In genomic region chr12:52524241-52524897, GRCh38 we compare ENCODE assay signal across 20 cellular contexts. TPM values are rescaled to one million over a fixed set of nuclear protein-coding genes. Genes with fewer than 3 reads are reported as not detected.
DNase-seq lines count a peak whose midpoint lies in the region; ATAC-seq and TF ChIP-seq lines count a peak whose summit lies in the region.
"Had no signal": no experiment of that assay in that cellular context is flagged by ENCODE, and none has a peak within 500 bp of the region (broad histone marks: within the 10 kb centered on the region; RNA-seq: fewer than 3 reads in every experiment).

No MANE protein-coding gene starts in this region.

- no peak overlapping the region for H3K4me3 ChIP-seq in esophagus (ENCODE audit: low read depth in 1 of 2, low read length in 2 of 2)
- H3K4me3 ChIP-seq in suprapubic skin = no peak overlapping the region
- H3K4me3 ChIP-seq in body of pancreas = no peak overlapping the region
- H3K4me3 ChIP-seq: SJSA1, thyroid gland had no signal

- intact Hi-C loops in activated CD4-positive, alpha-beta memory T cell treated with anti-CD3 and anti-CD28 coated beads for 36 hours (cut with micrococcal nuclease) = no loop called here
- intact Hi-C loops in body of pancreas (cut with DNase I) = no loop called here

- H3K4me1 Mint-ChIP-seq in activated CD4-positive, alpha-beta memory T cell treated with anti-CD3 and anti-CD28 coated beads, Interleukin-2, amount 10 ng/mL, durations not matched to agents 7 days and 5 days = peaks cover 8% of the 10 kb centered on the region
- no peaks in the 10 kb centered on the region for H3K4me1 Mint-ChIP-seq in activated CD4-positive, alpha-beta memory T cell treated with anti-CD3 and anti-CD28 coated beads for 36 hours (ENCODE audit: low read depth)
- H3K4me1 Mint-ChIP-seq: activated B cell treated with CpG ODN at 0.5 μM for 24 hours had no signal

- CTCF ChIA-PET in activated CD4-positive, alpha-beta memory T cell treated with anti-CD3 and anti-CD28 coated beads, Interleukin-2, amount 10 ng/mL, durations not matched to agents 7 days and 5 days (lab: Charles Lee) = no interaction called here
- CTCF ChIA-PET in activated CD4-positive, alpha-beta memory T cell treated with anti-CD3 and anti-CD28 coated beads for 36 hours (lab: Charles Lee) = no interaction called here

- H3K27me3 ChIP-seq in esophagus (ENCODE audit: control insufficient read depth in 1 of 2, insufficient read depth in 2 of 2, low read length in 2 of 2) (no peaks in the 10 kb centered on the region), suprapubic skin (peaks cover 10% of the 10 kb centered on the region), body of pancreas (no peaks in the 10 kb centered on the region)
- H3K27me3 ChIP-seq: thyroid gland had no signal

- 40 to 59% methylated on average over 6 of the region's 6 CpGs for WGBS in esophagus, 2 donors
- 35% methylated on average over 6 of the region's 6 CpGs for WGBS in suprapubic skin
- WGBS in body of pancreas, 2 donors = 75 to 78% methylated on average over 6 of the region's 6 CpGs

- TF ChIP-seq POLR2A in suprapubic skin (IDR thresholded peaks at IDR 0.05) (no peak), body of pancreas (IDR thresholded peaks at IDR 0.05) (no peak)

- no peaks in the 10 kb centered on the region for H3K36me3 ChIP-seq in esophagus (ENCODE audit: control insufficient read depth in 2 of 2, insufficient read depth in 2 of 2, low read length in 1 of 2)
- no peaks in the 10 kb centered on the region for H3K36me3 ChIP-seq in suprapubic skin
- H3K36me3 ChIP-seq in body of pancreas (replicated peaks in 1 of 2; ENCODE audit: insufficient read depth in 1 of 2, low read depth in 2 of 2) = no peaks in the 10 kb centered on the region
- H3K36me3 ChIP-seq: BE2C, SJSA1, thyroid gland had no signal

- no peak overlapping the region for H3K27ac Mint-ChIP-seq in activated CD4-positive, alpha-beta memory T cell treated with anti-CD3 and anti-CD28 coated beads, Interleukin-2, amount 10 ng/mL, durations not matched to agents 7 days and 5 days
- no peak overlapping the region for H3K27ac Mint-ChIP-seq in activated CD4-positive, alpha-beta memory T cell treated with anti-CD3 and anti-CD28 coated beads for 36 hours
- H3K27ac Mint-ChIP-seq: activated B cell treated with CpG ODN at 0.5 μM for 24 hours had no signal

- POLR2A ChIA-PET in activated CD4-positive, alpha-beta memory T cell treated with anti-CD3 and anti-CD28 coated beads, Interleukin-2, amount 10 ng/mL, durations not matched to agents 7 days and 5 days (lab: Charles Lee) = no interaction called here
- POLR2A ChIA-PET in activated CD4-positive, alpha-beta memory T cell treated with anti-CD3 and anti-CD28 coated beads for 36 hours (lab: Charles Lee) = no interaction called here

- TF ChIP-seq CTCF in suprapubic skin (IDR thresholded peaks at IDR 0.05) = no peak
- no peak for TF ChIP-seq CTCF in body of pancreas (IDR thresholded peaks at IDR 0.05)

- H3K4me1 ChIP-seq in esophagus (ENCODE audit: control insufficient read depth in 2 of 2, insufficient read depth in 2 of 2, low read length in 1 of 2) (peaks cover 3 to 20% of the 10 kb centered on the region in 2 donors), suprapubic skin (peaks cover 60% of the 10 kb centered on the region), body of pancreas (peaks cover 36% of the 10 kb centered on the region)
- H3K4me1 ChIP-seq: BE2C, parathyroid adenoma, SJSA1 had no signal

- H3K27ac ChIP-seq in esophagus (ENCODE audit: low read depth in 2 of 2, low read length in 1 of 2) (peak overlapping the region; percentile 81 to 83), suprapubic skin (peak overlapping the region; percentile 94), body of pancreas (no peak overlapping the region)
- H3K27ac ChIP-seq: 22Rv1, parathyroid adenoma, SJSA1, thyroid gland had no signal

- no peak for TF ChIP-seq EP300 in suprapubic skin (IDR thresholded peaks at IDR 0.05)

- ATAC-seq in body of pancreas = no peak

- H3K9me3 ChIP-seq in esophagus (ENCODE audit: control insufficient read depth in 2 of 2, insufficient read depth in 1 of 2, low read depth in 1 of 2, low read length in 1 of 2) (no peaks in the 10 kb centered on the region), suprapubic skin (no peaks in the 10 kb centered on the region), body of pancreas (no peaks in the 10 kb centered on the region)
- H3K9me3 ChIP-seq: BE2C, SJSA1, thyroid gland had no signal

- no peak overlapping the region for H3K4me3 Mint-ChIP-seq in activated CD4-positive, alpha-beta memory T cell treated with anti-CD3 and anti-CD28 coated beads, Interleukin-2, amount 10 ng/mL, durations not matched to agents 7 days and 5 days
- H3K4me3 Mint-ChIP-seq in activated CD4-positive, alpha-beta memory T cell treated with anti-CD3 and anti-CD28 coated beads for 36 hours = no peak overlapping the region
- H3K4me3 Mint-ChIP-seq: activated B cell treated with CpG ODN at 0.5 μM for 24 hours had no signal

- DNase-seq in activated CD4-positive, alpha-beta memory T cell treated with anti-CD3 and anti-CD28 coated beads, Interleukin-2, amount 10 ng/mL, durations not matched to agents 7 days and 5 days = peak; percentile 8
- DNase-seq in activated CD4-positive, alpha-beta memory T cell treated with anti-CD3 and anti-CD28 coated beads for 36 hours = no peak
- peak in 1 of 2 donors; percentile 57 for DNase-seq in suprapubic skin (ENCODE audit: low spot score in 2 of 2)
- DNase-seq in NCI-H1048 (lab: John Stamatoyannopoulos, UW) = no peak
- DNase-seq in body of pancreas = no peak
- DNase-seq: activated B cell treated with CpG ODN at 0.5 μM for 24 hours, BE2C, KG1, NCI-H1092, NCI-H2107, thyroid gland had no signal

- H3K9me3 Mint-ChIP-seq in activated CD4-positive, alpha-beta memory T cell treated with anti-CD3 and anti-CD28 coated beads, Interleukin-2, amount 10 ng/mL, durations not matched to agents 7 days and 5 days = no peaks in the 10 kb centered on the region
- no peaks in the 10 kb centered on the region for H3K9me3 Mint-ChIP-seq in activated CD4-positive, alpha-beta memory T cell treated with anti-CD3 and anti-CD28 coated beads for 36 hours
- H3K9me3 Mint-ChIP-seq: activated B cell treated with CpG ODN at 0.5 μM for 24 hours had no signal

- H3K27me3 Mint-ChIP-seq in activated CD4-positive, alpha-beta memory T cell treated with anti-CD3 and anti-CD28 coated beads, Interleukin-2, amount 10 ng/mL, durations not matched to agents 7 days and 5 days = peaks cover 2% of the 10 kb centered on the region
- no peaks in the 10 kb centered on the region for H3K27me3 Mint-ChIP-seq in activated CD4-positive, alpha-beta memory T cell treated with anti-CD3 and anti-CD28 coated beads for 36 hours

- H3K36me3 Mint-ChIP-seq in activated CD4-positive, alpha-beta memory T cell treated with anti-CD3 and anti-CD28 coated beads, Interleukin-2, amount 10 ng/mL, durations not matched to agents 7 days and 5 days (ENCODE audit: low read depth) = no peaks in the 10 kb centered on the region
- no peaks in the 10 kb centered on the region for H3K36me3 Mint-ChIP-seq in activated CD4-positive, alpha-beta memory T cell treated with anti-CD3 and anti-CD28 coated beads for 36 hours

RNA-seq across cellular contexts. Expression of gene KRT5, which starts 4.2 kb away (rescaled TPM):
- not detected for total RNA-seq in activated CD4-positive, alpha-beta memory T cell treated with anti-CD3 and anti-CD28 coated beads, Interleukin-2, amount 10 ng/mL, durations not matched to agents 7 days and 5 days
- total RNA-seq in activated CD4-positive, alpha-beta memory T cell treated with anti-CD3 and anti-CD28 coated beads for 36 hours = not detected
- 1,000 to 10,000 TPM; 3,653 to 6,695 TPM for polyA plus RNA-seq in esophagus
- total RNA-seq in suprapubic skin = 1,000 to 10,000 TPM; 3,026 to 9,625 (median 8,067) TPM
- total RNA-seq in body of pancreas = 1 to 10 TPM in 1 of 2 donors, under 1 TPM in 1; 0.52 to 2.0 TPM
- total RNA-seq: activated B cell treated with CpG ODN at 0.5 μM for 24 hours; G401; liver; SJSA1; T-helper 2 cell treated with Interferon-gamma antibody and Interleukin-4, amounts not matched to agents 100 ng/mL and 5 ng/mL, for 36 hours had no signal

RNA-seq across cellular contexts. Expression of gene KRT71, which starts 28.6 kb away (rescaled TPM):
- total RNA-seq in activated CD4-positive, alpha-beta memory T cell treated with anti-CD3 and anti-CD28 coated beads, Interleukin-2, amount 10 ng/mL, durations not matched to agents 7 days and 5 days = not detected
- total RNA-seq in activated CD4-positive, alpha-beta memory T cell treated with anti-CD3 and anti-CD28 coated beads for 36 hours = not detected
- polyA plus RNA-seq in esophagus = not detected
- 100 to 1,000 TPM in 1 of 4 donors, 10 to 100 TPM in 2, 1 to 10 TPM in 1; 5.5 to 231 (median 70.8) TPM for total RNA-seq in suprapubic skin
- not detected for total RNA-seq in body of pancreas
- total RNA-seq: activated B cell treated with CpG ODN at 0.5 μM for 24 hours; G401; liver; myocyte; OCI-LY7; SJSA1; T-helper 2 cell treated with Interferon-gamma antibody and Interleukin-4, amounts not matched to agents 100 ng/mL and 5 ng/mL, for 36 hours; thyroid gland had no signal
- polyA plus RNA-seq: liver had no signal

RNA-seq across cellular contexts. Expression of gene KRT6A, which starts 31.3 kb away (rescaled TPM):
- total RNA-seq in activated CD4-positive, alpha-beta memory T cell treated with anti-CD3 and anti-CD28 coated beads, Interleukin-2, amount 10 ng/mL, durations not matched to agents 7 days and 5 days = not detected
- total RNA-seq in activated CD4-positive, alpha-beta memory T cell treated with anti-CD3 and anti-CD28 coated beads for 36 hours = not detected
- 1,000 to 10,000 TPM in 1 of 2 donors, 100 to 1,000 TPM in 1; 945 to 7,628 TPM for polyA plus RNA-seq in esophagus
- 1,000 to 10,000 TPM in 1 of 4 donors, 100 to 1,000 TPM in 2, 10 to 100 TPM in 1; 57.7 to 1,258 (median 594) TPM for total RNA-seq in suprapubic skin
- not detected for total RNA-seq in body of pancreas
- total RNA-seq: activated B cell treated with CpG ODN at 0.5 μM for 24 hours; G401; myocyte; SJSA1; T-helper 2 cell treated with Interferon-gamma antibody and Interleukin-4, amounts not matched to agents 100 ng/mL and 5 ng/mL, for 36 hours had no signal

RNA-seq across cellular contexts. Expression of gene KRT74, which starts 49.3 kb away (rescaled TPM):
- not detected for total RNA-seq in activated CD4-positive, alpha-beta memory T cell treated with anti-CD3 and anti-CD28 coated beads, Interleukin-2, amount 10 ng/mL, durations not matched to agents 7 days and 5 days
- total RNA-seq in activated CD4-positive, alpha-beta memory T cell treated with anti-CD3 and anti-CD28 coated beads for 36 hours = not detected
- polyA plus RNA-seq in esophagus = under 1 TPM; 0.07 to 0.24 TPM
- 10 to 100 TPM in 3 of 4 donors, 1 to 10 TPM in 1; 2.0 to 44.4 (median 21.2) TPM for total RNA-seq in suprapubic skin
- total RNA-seq in body of pancreas = not detected
- total RNA-seq: activated B cell treated with CpG ODN at 0.5 μM for 24 hours; G401; liver; myocyte; OCI-LY7; SJSA1; T-helper 2 cell treated with Interferon-gamma antibody and Interleukin-4, amounts not matched to agents 100 ng/mL and 5 ng/mL, for 36 hours; thyroid gland had no signal
- polyA plus RNA-seq: liver had no signal

RNA-seq across cellular contexts. Expression of gene KRT6C, which starts 50.8 kb away (rescaled TPM):
- total RNA-seq in activated CD4-positive, alpha-beta memory T cell treated with anti-CD3 and anti-CD28 coated beads, Interleukin-2, amount 10 ng/mL, durations not matched to agents 7 days and 5 days = not detected
- total RNA-seq in activated CD4-positive, alpha-beta memory T cell treated with anti-CD3 and anti-CD28 coated beads for 36 hours = not detected
- 100 to 1,000 TPM; 229 to 427 TPM for polyA plus RNA-seq in esophagus
- total RNA-seq in suprapubic skin (10 to 100 TPM in 2 of 4 donors, 1 to 10 TPM in 1, not detected in 1; 7.8 to 23.7 (median 14.8) TPM), body of pancreas (not detected)
- total RNA-seq: activated B cell treated with CpG ODN at 0.5 μM for 24 hours; G401; myocyte; OCI-LY7; SJSA1; T-helper 2 cell treated with Interferon-gamma antibody and Interleukin-4, amounts not matched to agents 100 ng/mL and 5 ng/mL, for 36 hours; thyroid gland had no signal
- polyA plus RNA-seq: liver had no signal

Comparison
In these comparisons a context has a peak if more than half of its experiments do, and no peak if none do; other contexts are left out.
1. H3K27ac ChIP-seq: peak in esophagus (2 of 2) and suprapubic skin (single experiment); none in body of pancreas (0 of 4).
2. RNA of gene KRT5, which starts 4.2 kb away (total RNA-seq): 3,026 to 9,625 TPM in suprapubic skin; 0.52 to 2.0 TPM in body of pancreas, not detected in activated CD4-positive, alpha-beta memory T cell treated with anti-CD3 and anti-CD28 coated beads, Interleukin-2, amount 10 ng/mL, durations not matched to agents 7 days and 5 days and not detected in activated CD4-positive, alpha-beta memory T cell treated with anti-CD3 and anti-CD28 coated beads for 36 hours; every median in the first group is over 1,000 times any median in the second.
3. RNA of gene KRT71, which starts 28.6 kb away (total RNA-seq): 5.5 to 231 TPM in suprapubic skin; not detected in activated CD4-positive, alpha-beta memory T cell treated with anti-CD3 and anti-CD28 coated beads, Interleukin-2, amount 10 ng/mL, durations not matched to agents 7 days and 5 days, not detected in activated CD4-positive, alpha-beta memory T cell treated with anti-CD3 and anti-CD28 coated beads for 36 hours and not detected in body of pancreas; every median in the first group is over 4 times any median in the second.
4. RNA of gene KRT6A, which starts 31.3 kb away (total RNA-seq): 57.7 to 1,258 TPM in suprapubic skin; not detected in body of pancreas, not detected in activated CD4-positive, alpha-beta memory T cell treated with anti-CD3 and anti-CD28 coated beads, Interleukin-2, amount 10 ng/mL, durations not matched to agents 7 days and 5 days and not detected in activated CD4-positive, alpha-beta memory T cell treated with anti-CD3 and anti-CD28 coated beads for 36 hours; every median in the first group is over 10 times any median in the second.